20 cellular contexts compared by ENCODE assay signal in genomic region chr4:1987721-1988326, GRCh38. TPM values are rescaled to one million over a fixed set of nuclear protein-coding genes. Genes with fewer than 3 reads are reported as not detected.
DNase-seq lines count a peak whose midpoint lies in the region; ATAC-seq and TF ChIP-seq lines count a peak whose summit lies in the region.
"Had no signal": no experiment of that assay in that cellular context is flagged by ENCODE, and none has a peak within 500 bp of the region (broad histone marks: within the 10 kb centered on the region; RNA-seq: fewer than 3 reads in every experiment).

No MANE protein-coding gene starts in this region.

- no peaks in the 10 kb centered on the region for H3K9me3 ChIP-seq in mesenchymal stem cell (ENCODE audit: control insufficient read depth, low read length)
- no peaks in the 10 kb centered on the region for H3K9me3 ChIP-seq in neural progenitor cell (ENCODE audit: low read depth)
- H3K9me3 ChIP-seq: BLaER1 treated with 17β-estradiol and CSF1 and Interleukin-3, amounts not matched to agents 10 nM and 100 nM had no signal

- H3K4ac ChIP-seq in mesenchymal stem cell (ENCODE audit: low read depth in 1 of 2, low read length in 2 of 2), result no peak overlapping the region

- H3K4me2 ChIP-seq in mesenchymal stem cell (ENCODE audit: low read length, poor library complexity, severe bottlenecking) (no peak overlapping the region), neural progenitor cell (no peak overlapping the region)
- H3K4me2 ChIP-seq: BLaER1 treated with 17β-estradiol and CSF1 and Interleukin-3, amounts not matched to agents 10 nM and 100 nM had no signal

- H2BK5ac ChIP-seq in mesenchymal stem cell (ENCODE audit: low read depth, low read length, poor library complexity, severe bottlenecking), result no peak overlapping the region

- H2AFZ ChIP-seq in mesenchymal stem cell (ENCODE audit: low read depth, low read length), result no peak overlapping the region
- H2AFZ ChIP-seq in neural progenitor cell (replicated peaks), result no peak overlapping the region

- no peaks in the 10 kb centered on the region for H3K4me1 Mint-ChIP-seq in activated CD8-positive, alpha-beta T cell treated with anti-CD3 and anti-CD28 coated beads, Interleukin-2, amount 10 ng/mL, durations not matched to agents 7 days and 5 days (ENCODE audit: low read depth)
- H3K4me1 Mint-ChIP-seq in activated CD8-positive, alpha-beta T cell treated with anti-CD3 and anti-CD28 coated beads for 36 hours (ENCODE audit: low read depth), result no peaks in the 10 kb centered on the region
- H3K4me1 Mint-ChIP-seq in progenitor cell of endocrine pancreas (ENCODE audit: low read depth) (no peaks in the 10 kb centered on the region), neural progenitor cell (no peaks in the 10 kb centered on the region)

- WGBS in mesenchymal stem cell, result 92% methylated on average over 26 of the region's 26 CpGs

- POLR2A ChIA-PET in activated CD8-positive, alpha-beta T cell treated with anti-CD3 and anti-CD28 coated beads, Interleukin-2, amount 10 ng/mL, durations not matched to agents 7 days and 5 days (lab: Charles Lee), result interaction anchor here (0.7 kb wide), 1 partner anchor 17 kb away, joined by 3 read pairs; no protein-coding TSS in a partner anchor
- POLR2A ChIA-PET in activated CD8-positive, alpha-beta T cell treated with anti-CD3 and anti-CD28 coated beads for 36 hours (lab: Charles Lee), result interaction anchor here (1.3 to 1.5 kb wide), 2 partner anchors 11 to 15 kb away, joined by 3 to 4 read pairs; no protein-coding TSS in a partner anchor

- peaks cover 26% of the 10 kb centered on the region for H3K79me2 ChIP-seq in neural progenitor cell (ENCODE audit: low read depth)

- H3K27ac ChIP-seq in mesenchymal stem cell (ENCODE audit: low read length, poor library complexity, severe bottlenecking), result no peak overlapping the region
- H3K27ac ChIP-seq in neural progenitor cell, result no peak overlapping the region
- H3K27ac ChIP-seq: 22Rv1; BLaER1 treated with 17β-estradiol and CSF1 and Interleukin-3, amounts not matched to agents 10 nM and 100 nM had no signal

- H3K36me3 Mint-ChIP-seq in activated CD8-positive, alpha-beta T cell treated with anti-CD3 and anti-CD28 coated beads, Interleukin-2, amount 10 ng/mL, durations not matched to agents 7 days and 5 days (ENCODE audit: low read depth), result peaks cover 12% of the 10 kb centered on the region
- H3K36me3 Mint-ChIP-seq in activated CD8-positive, alpha-beta T cell treated with anti-CD3 and anti-CD28 coated beads for 36 hours (ENCODE audit: low read depth), result peaks cover 6% of the 10 kb centered on the region
- H3K36me3 Mint-ChIP-seq in progenitor cell of endocrine pancreas (ENCODE audit: insufficient read depth), result peaks cover 6% of the 10 kb centered on the region
- H3K36me3 Mint-ChIP-seq in neural progenitor cell, result peaks cover 19% of the 10 kb centered on the region

- no peak overlapping the region for H3K14ac ChIP-seq in mesenchymal stem cell (ENCODE audit: low read length in 2 of 2)

- no peaks in the 10 kb centered on the region for H3K27me3 Mint-ChIP-seq in activated CD8-positive, alpha-beta T cell treated with anti-CD3 and anti-CD28 coated beads, Interleukin-2, amount 10 ng/mL, durations not matched to agents 7 days and 5 days (ENCODE audit: low read depth)
- H3K27me3 Mint-ChIP-seq in activated CD8-positive, alpha-beta T cell treated with anti-CD3 and anti-CD28 coated beads for 36 hours, result no peaks in the 10 kb centered on the region
- H3K27me3 Mint-ChIP-seq in progenitor cell of endocrine pancreas (no peaks in the 10 kb centered on the region), neural progenitor cell (ENCODE audit: insufficient read depth, low read depth) (peaks cover 6% of the 10 kb centered on the region)

- H3K9ac ChIP-seq in mesenchymal stem cell (ENCODE audit: low read length) (no peak overlapping the region), neural progenitor cell (no peak overlapping the region)
- H3K9ac ChIP-seq: BLaER1 treated with 17β-estradiol and CSF1 and Interleukin-3, amounts not matched to agents 10 nM and 100 nM had no signal

- peaks cover 73% of the 10 kb centered on the region for H3K79me1 ChIP-seq in mesenchymal stem cell (replicated peaks; ENCODE audit: low read length, poor library complexity, severe bottlenecking)

- no peak overlapping the region for H3K18ac ChIP-seq in mesenchymal stem cell (ENCODE audit: low read depth in 1 of 2, low read length in 2 of 2)

- no peak overlapping the region for H2BK12ac ChIP-seq in mesenchymal stem cell (ENCODE audit: low read length in 2 of 2)

- no peak overlapping the region for H3K23ac ChIP-seq in mesenchymal stem cell (ENCODE audit: low read length in 2 of 2)

- no peak for DNase-seq in activated CD8-positive, alpha-beta T cell treated with anti-CD3 and anti-CD28 coated beads, Interleukin-2, amount 10 ng/mL, durations not matched to agents 7 days and 5 days
- DNase-seq in activated CD8-positive, alpha-beta T cell treated with anti-CD3 and anti-CD28 coated beads for 36 hours, result no peak
- peak; percentile 42 for DNase-seq in H7
- no peak for DNase-seq in mesenchymal stem cell
- DNase-seq in progenitor cell of endocrine pancreas (ENCODE audit: low spot score, unreplicated experiment), result no peak
- DNase-seq in neural progenitor cell (ENCODE audit: low spot score), result no peak
- DNase-seq in iPS-NIHi7 (ENCODE audit: extremely low spot score), result no peak
- DNase-seq: GDM1, IMR-90, Karpas-422, MV-4-11, NCI-H1105 treated with DMSO at 0.1 percent for 48 hours, NCI-H2081 treated with DMSO at 0.1 percent for 48 hours, NCI-H446, NCI-H526 had no signal

- no peak overlapping the region for H2BK15ac ChIP-seq in mesenchymal stem cell (ENCODE audit: low read depth, poor library complexity, severe bottlenecking)

- no peak for TF ChIP-seq CTCF in activated CD8-positive, alpha-beta T cell treated with anti-CD3 and anti-CD28 coated beads for 36 hours (IDR thresholded peaks at IDR 0.05)
- TF ChIP-seq CTCF in progenitor cell of endocrine pancreas (IDR thresholded peaks at IDR 0.05; ENCODE audit: unreplicated experiment) (no peak), neural progenitor cell (IDR thresholded peaks at IDR 0.05) (no peak)

- peaks cover 38% of the 10 kb centered on the region for H4K20me1 ChIP-seq in neural progenitor cell (ENCODE audit: low read depth)

- CTCF ChIA-PET in activated CD8-positive, alpha-beta T cell treated with anti-CD3 and anti-CD28 coated beads, Interleukin-2, amount 10 ng/mL, durations not matched to agents 7 days and 5 days (lab: Charles Lee), result no interaction called here
- CTCF ChIA-PET in activated CD8-positive, alpha-beta T cell treated with anti-CD3 and anti-CD28 coated beads for 36 hours (lab: Charles Lee), result interaction anchor here (1.2 kb wide), 1 partner anchor 8 kb away, joined by 3 read pairs; no protein-coding TSS in a partner anchor

- H3K27me3 ChIP-seq in H7 (ENCODE audit: control insufficient read depth, insufficient read depth, low read length), result no peaks in the 10 kb centered on the region
- H3K27me3 ChIP-seq in mesenchymal stem cell (ENCODE audit: control insufficient read depth in 1 of 2, insufficient read depth in 1 of 2, low read length in 2 of 2), result no peaks in the 10 kb centered on the region
- H3K27me3 ChIP-seq in neural progenitor cell, result no peaks in the 10 kb centered on the region
- H3K27me3 ChIP-seq: BLaER1 treated with 17β-estradiol and CSF1 and Interleukin-3, amounts not matched to agents 10 nM and 100 nM had no signal

- H3K36me3 ChIP-seq in H7 (replicated peaks; ENCODE audit: control insufficient read depth, insufficient read depth, low read length), result peaks cover 7% of the 10 kb centered on the region
- peaks cover 68 to 93% of the 10 kb centered on the region in 2 experiments for H3K36me3 ChIP-seq in mesenchymal stem cell (ENCODE audit: control insufficient read depth in 1 of 2, insufficient read depth in 2 of 2, low read depth in 1 of 2, low read length in 2 of 2)
- H3K36me3 ChIP-seq in neural progenitor cell, result no peaks in the 10 kb centered on the region

- peak overlapping the region; percentile 30 for H3K27ac Mint-ChIP-seq in activated CD8-positive, alpha-beta T cell treated with anti-CD3 and anti-CD28 coated beads, Interleukin-2, amount 10 ng/mL, durations not matched to agents 7 days and 5 days
- no peak overlapping the region for H3K27ac Mint-ChIP-seq in activated CD8-positive, alpha-beta T cell treated with anti-CD3 and anti-CD28 coated beads for 36 hours
- peak overlapping the region; percentile 49 for H3K27ac Mint-ChIP-seq in progenitor cell of endocrine pancreas
- no peak overlapping the region for H3K27ac Mint-ChIP-seq in neural progenitor cell
- H3K27ac Mint-ChIP-seq: CD8-positive, alpha-beta T cell had no signal

- no peak overlapping the region for H3K4me3 ChIP-seq in H7 (ENCODE audit: insufficient read depth, low read depth, low read length)
- no peak overlapping the region for H3K4me3 ChIP-seq in mesenchymal stem cell (ENCODE audit: insufficient read depth in 1 of 2, low read depth in 1 of 2, low read length in 2 of 2)
- H3K4me3 ChIP-seq in neural progenitor cell, result no peak overlapping the region
- H3K4me3 ChIP-seq: BLaER1 treated with 17β-estradiol and CSF1 and Interleukin-3, amounts not matched to agents 10 nM and 100 nM had no signal

- intact Hi-C loops in activated CD8-positive, alpha-beta T cell treated with anti-CD3 and anti-CD28 coated beads for 36 hours (cut with micrococcal nuclease), result no loop called here

- peaks cover 4% of the 10 kb centered on the region for H3F3A ChIP-seq in neural progenitor cell (ENCODE audit: low read depth)

- no peak overlapping the region for H4K91ac ChIP-seq in mesenchymal stem cell (ENCODE audit: low read length)

- ATAC-seq in activated CD8-positive, alpha-beta T cell treated with anti-CD3 and anti-CD28 coated beads, Interleukin-2, amount 10 ng/mL, durations not matched to agents 7 days and 5 days, result no peak
- ATAC-seq in activated CD8-positive, alpha-beta T cell treated with anti-CD3 and anti-CD28 coated beads for 36 hours, result no peak
- no peak for ATAC-seq in GM21529 (IDR thresholded peaks at IDR 0.05; ENCODE audit: unreplicated experiment)
- ATAC-seq: CD8-positive, alpha-beta T cell; Right ventricle myocardium inferior had no signal

- H3K4me1 ChIP-seq in mesenchymal stem cell (ENCODE audit: control insufficient read depth, insufficient read depth, low read depth, low read length) (peaks cover 5% of the 10 kb centered on the region), neural progenitor cell (no peaks in the 10 kb centered on the region)

- no peak overlapping the region for H3K4me3 Mint-ChIP-seq in activated CD8-positive, alpha-beta T cell treated with anti-CD3 and anti-CD28 coated beads, Interleukin-2, amount 10 ng/mL, durations not matched to agents 7 days and 5 days
- H3K4me3 Mint-ChIP-seq in activated CD8-positive, alpha-beta T cell treated with anti-CD3 and anti-CD28 coated beads for 36 hours, result no peak overlapping the region
- H3K4me3 Mint-ChIP-seq in progenitor cell of endocrine pancreas (ENCODE audit: low read depth) (no peak overlapping the region), neural progenitor cell (no peak overlapping the region)
- H3K4me3 Mint-ChIP-seq: CD8-positive, alpha-beta T cell had no signal

- no peak overlapping the region for H2AK5ac ChIP-seq in mesenchymal stem cell (ENCODE audit: low read length, severe bottlenecking)

- H2BK120ac ChIP-seq in mesenchymal stem cell (ENCODE audit: low read depth, low read length), result no peak overlapping the region

- H4K8ac ChIP-seq in mesenchymal stem cell (ENCODE audit: low read length), result peak overlapping the region; percentile 5

- H3K9me3 Mint-ChIP-seq in activated CD8-positive, alpha-beta T cell treated with anti-CD3 and anti-CD28 coated beads, Interleukin-2, amount 10 ng/mL, durations not matched to agents 7 days and 5 days (ENCODE audit: insufficient read depth), result no peaks in the 10 kb centered on the region
- no peaks in the 10 kb centered on the region for H3K9me3 Mint-ChIP-seq in activated CD8-positive, alpha-beta T cell treated with anti-CD3 and anti-CD28 coated beads for 36 hours
- no peaks in the 10 kb centered on the region for H3K9me3 Mint-ChIP-seq in progenitor cell of endocrine pancreas (ENCODE audit: low read depth)
- H3K9me3 Mint-ChIP-seq in neural progenitor cell, result no peaks in the 10 kb centered on the region
- H3K9me3 Mint-ChIP-seq: CD8-positive, alpha-beta T cell had no signal

RNA-seq across cellular contexts. Expression of gene NELFA, which starts 20.9 kb away (rescaled TPM):
- 10 to 100 TPM; 32.2 to 35.6 TPM for total RNA-seq in activated CD8-positive, alpha-beta T cell treated with anti-CD3 and anti-CD28 coated beads, Interleukin-2, amount 10 ng/mL, durations not matched to agents 7 days and 5 days
- total RNA-seq in activated CD8-positive, alpha-beta T cell treated with anti-CD3 and anti-CD28 coated beads for 36 hours, result 10 to 100 TPM; 43.9 to 46.3 TPM
- total RNA-seq in H7 (2014; rRNA removed; shearing (Covaris generic)), result 61.2 and 70.4 TPM in 2 replicates
- polyA plus RNA-seq in mesenchymal stem cell (2013, experiment 1 of 2), result 14.9 TPM
- polyA plus RNA-seq in mesenchymal stem cell (2013, experiment 2 of 2), result 15.1 TPM
- total RNA-seq in progenitor cell of endocrine pancreas (52.5 and 54.2 TPM in 2 replicates), neural progenitor cell (ENCODE audit: low replicate concordance) (18.0 and 50.3 TPM in 2 replicates)

Comparison
In these comparisons a context has a peak if more than half of its experiments do, and no peak if none do; other contexts are left out.
1. H3K27ac Mint-ChIP-seq: peak in activated CD8-positive, alpha-beta T cell treated with anti-CD3 and anti-CD28 coated beads, Interleukin-2, amount 10 ng/mL, durations not matched to agents 7 days and 5 days (single experiment) and progenitor cell of endocrine pancreas (single experiment); none in activated CD8-positive, alpha-beta T cell treated with anti-CD3 and anti-CD28 coated beads for 36 hours (single experiment) and neural progenitor cell (single experiment).